Comparison of ENCODE assay signal across 9 cellular contexts in genomic region chr1:201530741-201531521, GRCh38. TPM values are rescaled to one million over a fixed set of nuclear protein-coding genes. Genes with fewer than 3 reads are reported as not detected.
DNase-seq lines count a peak whose midpoint lies in the region; ATAC-seq, FAIRE-seq and TF ChIP-seq lines count a peak whose summit lies in the region.
"Had no signal": no experiment of that assay in that cellular context is flagged by ENCODE, and none has a peak within 500 bp of the region (broad histone marks: within the 10 kb centered on the region; RNA-seq: fewer than 3 reads in every experiment).

No MANE protein-coding gene starts in this region.

- DNase-seq in A549 (ENCODE audit: low read depth in 1 of 2, low spot score in 1 of 2) (peak; percentile 75 to 89), GM12892 (ENCODE audit: insufficient read length) (peak; percentile 46), NCI-H2196 treated with DMSO at 0.1 percent for 48 hours (lab: John Stamatoyannopoulos, UW; ENCODE audit: unreplicated experiment) (peak; percentile 68), activated B cell treated with CpG ODN at 0.5 μM for 24 hours (no peak), fibroblast of pulmonary artery (ENCODE audit: low read depth) (peak; percentile 88), neural progenitor cell (ENCODE audit: low spot score) (peak; percentile 83), uterus (peak; percentile 92)
- no peak for DNase-seq in CD4-positive, alpha-beta memory T cell

- H3K4me2 ChIP-seq in A549 (no peak overlapping the region), neural progenitor cell (no peak overlapping the region)

- no peaks in the 10 kb centered on the region for H3F3A ChIP-seq in neural progenitor cell (ENCODE audit: low read depth)

- TF ChIP-seq EP300 in A549 (IDR thresholded peaks at IDR 0.05): no peak

- FAIRE-seq in A549 (lab: Jason Lieb, UNC): no peak
- no peak for FAIRE-seq in GM12892 (lab: Jason Lieb, UNC)

- H3K27ac ChIP-seq in A549 (peak overlapping the region in 1 of 2 experiments; percentile 52; a peak in 2 of 6 replicates), neural progenitor cell (no peak overlapping the region), uterus (peak overlapping the region; percentile 62 to 68)
- H3K27ac ChIP-seq in CD4-positive, alpha-beta memory T cell (ENCODE audit: low read depth, low read length): no peak overlapping the region
- H3K27ac ChIP-seq: epithelial cell of prostate had no signal

- no peaks in the 10 kb centered on the region for H3K79me2 ChIP-seq in neural progenitor cell (ENCODE audit: low read depth)

- H3K9me3 ChIP-seq in A549 (no peaks in the 10 kb centered on the region), neural progenitor cell (ENCODE audit: low read depth) (no peaks in the 10 kb centered on the region), uterus (no peaks in the 10 kb centered on the region)
- no peaks in the 10 kb centered on the region for H3K9me3 ChIP-seq in CD4-positive, alpha-beta memory T cell (ENCODE audit: control insufficient read depth in 1 of 2, low read length in 2 of 2)

- whole genome bisulfite sequencing in A549 (ENCODE audit: missing lambda C conversion rate): 52% methylated on average over 23 of the region's 25 CpGs

- H3K4me3 ChIP-seq in A549 (no peak overlapping the region), fibroblast of pulmonary artery (replicated peaks; ENCODE audit: low read depth, low read length) (no peak overlapping the region), neural progenitor cell (no peak overlapping the region), uterus (no peak overlapping the region)
- no peak overlapping the region for H3K4me3 ChIP-seq in CD4-positive, alpha-beta memory T cell (ENCODE audit: low read length in 2 of 2)

- POLR2A ChIA-PET in A549 (lab: Yijun Ruan, JAX): interaction anchor here (1.1 kb wide), 1 partner anchor 10 kb away, joined by 3 read pairs; no protein-coding TSS in a partner anchor
- POLR2A ChIA-PET in activated B cell treated with CpG ODN at 0.5 μM for 24 hours (lab: Charles Lee): no interaction called here
- POLR2A ChIA-PET in CD4-positive, alpha-beta memory T cell (lab: Charles Lee; ENCODE audit: partially characterized antibody): no interaction called here

- no peak overlapping the region for H2AFZ ChIP-seq in neural progenitor cell (replicated peaks)

- H3K36me3 Mint-ChIP-seq in activated B cell treated with CpG ODN at 0.5 μM for 24 hours (ENCODE audit: low read depth) (peaks cover 8% of the 10 kb centered on the region), neural progenitor cell (no peaks in the 10 kb centered on the region)
- H3K36me3 Mint-ChIP-seq in CD4-positive, alpha-beta memory T cell: peaks cover 21 to 50% of the 10 kb centered on the region in 2 donors

- TF ChIP-seq RAD21 in A549 (conservative IDR thresholded peaks at IDR 0.05 in 1 of 2, IDR thresholded peaks at IDR 0.05 in 1 of 2): peak; percentile 93 to 96

- H4K20me1 ChIP-seq in neural progenitor cell (ENCODE audit: low read depth): no peaks in the 10 kb centered on the region

- TF ChIP-seq CTCF in A549 (IDR thresholded peaks at IDR 0.05) (peak; percentile 90), activated B cell treated with CpG ODN at 0.5 μM for 24 hours (IDR thresholded peaks at IDR 0.05) (no peak), fibroblast of pulmonary artery (IDR thresholded peaks at IDR 0.05; ENCODE audit: low read length, missing control alignments) (peak; percentile 94), neural progenitor cell (IDR thresholded peaks at IDR 0.05) (peak; percentile 93), uterus (IDR thresholded peaks at IDR 0.05) (peak; percentile 88 to 94 (median 91))

- peaks cover 7% of the 10 kb centered on the region for H3K27me3 Mint-ChIP-seq in activated B cell treated with CpG ODN at 0.5 μM for 24 hours
- peaks cover 13% of the 10 kb centered on the region for H3K27me3 Mint-ChIP-seq in neural progenitor cell (ENCODE audit: insufficient read depth, low read depth)
- H3K27me3 Mint-ChIP-seq in CD4-positive, alpha-beta memory T cell: peaks cover 6 to 7% of the 10 kb centered on the region in 2 donors

- intact Hi-C loops in activated B cell treated with CpG ODN at 0.5 μM for 24 hours (cut with micrococcal nuclease): loop anchor here (1.0 kb wide), 1 partner anchor 173 kb away; no protein-coding TSS in a partner anchor
- intact Hi-C loops in uterus (cut with DNase I; ENCODE audit: low total_unique reads): no loop called here
- intact Hi-C loops in CD4-positive, alpha-beta memory T cell (cut with micrococcal nuclease): no loop called here

- no peak overlapping the region for H3K9ac ChIP-seq in neural progenitor cell

- H3K27me3 ChIP-seq in neural progenitor cell: peaks cover 3% of the 10 kb centered on the region
- no peaks in the 10 kb centered on the region for H3K27me3 ChIP-seq in uterus
- no peaks in the 10 kb centered on the region for H3K27me3 ChIP-seq in CD4-positive, alpha-beta memory T cell (ENCODE audit: insufficient read depth, low read length)

- no peaks in the 10 kb centered on the region for H3K4me1 Mint-ChIP-seq in activated B cell treated with CpG ODN at 0.5 μM for 24 hours
- peaks cover 19% of the 10 kb centered on the region for H3K4me1 Mint-ChIP-seq in neural progenitor cell
- H3K4me1 Mint-ChIP-seq in CD4-positive, alpha-beta memory T cell: no peaks in the 10 kb centered on the region

- H3K36me3 ChIP-seq in neural progenitor cell (no peaks in the 10 kb centered on the region), uterus (no peaks in the 10 kb centered on the region)
- H3K36me3 ChIP-seq in CD4-positive, alpha-beta memory T cell (ENCODE audit: insufficient read depth, low read length): no peaks in the 10 kb centered on the region

- CTCF ChIA-PET in A549 (lab: Yijun Ruan, JAX): interaction anchor here (0.6 to 49.4 kb wide), 70 partner anchors 10 to 461 kb away, joined by 3 to 1452 read pairs (median 4); partner anchors contain the start of genes CSRP1, IPO9 and PHLDA3
- CTCF ChIA-PET in activated B cell treated with CpG ODN at 0.5 μM for 24 hours (lab: Charles Lee): interaction anchor here (0.8 to 2.4 kb wide), 7 partner anchors 10 to 442 kb away, joined by 3 to 8 read pairs (median 4); no protein-coding TSS in a partner anchor
- CTCF ChIA-PET in CD4-positive, alpha-beta memory T cell (lab: Charles Lee; ENCODE audit: partially characterized antibody): interaction anchor here (2.1 to 3.1 kb wide), 2 partner anchors 18 to 49 kb away, joined by 7 to 8 read pairs; no protein-coding TSS in a partner anchor

- peak; percentile 89 to 94 for ATAC-seq in A549
- peak; percentile 45 for ATAC-seq in activated B cell treated with CpG ODN at 0.5 μM for 24 hours (ENCODE audit: low read depth)

- H3K9me3 Mint-ChIP-seq in activated B cell treated with CpG ODN at 0.5 μM for 24 hours (no peaks in the 10 kb centered on the region), neural progenitor cell (peaks cover 2% of the 10 kb centered on the region)
- H3K9me3 Mint-ChIP-seq in CD4-positive, alpha-beta memory T cell: peaks cover 0 to 3% (median 0%) of the 10 kb centered on the region in 8 donors

- H3K27ac Mint-ChIP-seq in activated B cell treated with CpG ODN at 0.5 μM for 24 hours: no peak overlapping the region
- no peak overlapping the region for H3K27ac Mint-ChIP-seq in neural progenitor cell
- H3K27ac Mint-ChIP-seq in CD4-positive, alpha-beta memory T cell: no peak overlapping the region

- H3K4me1 ChIP-seq in A549 (peaks cover 21% of the 10 kb centered on the region), neural progenitor cell (peaks cover 8% of the 10 kb centered on the region), uterus (peaks cover 0 to 5% of the 10 kb centered on the region in 2 donors)
- H3K4me1 ChIP-seq in CD4-positive, alpha-beta memory T cell (ENCODE audit: insufficient read depth, low read length): no peaks in the 10 kb centered on the region

- no peak overlapping the region for H3K4me3 Mint-ChIP-seq in activated B cell treated with CpG ODN at 0.5 μM for 24 hours
- H3K4me3 Mint-ChIP-seq in neural progenitor cell: no peak overlapping the region
- H3K4me3 Mint-ChIP-seq in CD4-positive, alpha-beta memory T cell: no peak overlapping the region

- TF ChIP-seq POLR2A in A549 (IDR thresholded peaks at IDR 0.05; ENCODE audit: low read length) (no peak), GM12892 (IDR thresholded peaks at IDR 0.05; ENCODE audit: low read depth, low read length) (no peak), uterus (IDR thresholded peaks at IDR 0.05) (peak in 1 of 2 donors; percentile 12)

TF ChIP-seq in A549, 52 proteins besides CTCF, POLR2A, EP300 and RAD21:
- TF ChIP-seq, protein P1, sequence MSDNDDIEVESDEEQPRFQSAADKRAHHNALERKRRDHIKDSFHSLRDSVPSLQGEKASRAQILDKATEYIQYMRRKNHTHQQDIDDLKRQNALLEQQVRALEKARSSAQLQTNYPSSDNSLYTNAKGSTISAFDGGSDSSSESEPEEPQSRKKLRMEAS (IDR thresholded peaks at IDR 0.05): peak; percentile 72
- TF ChIP-seq SMC3 (IDR thresholded peaks at IDR 0.05): peak; percentile 87
- no peak for TF ChIP-seq MAFK (IDR thresholded peaks at IDR 0.05; ENCODE audit: partially characterized antibody)
- peak; percentile 77; the same call in 1 of the 2 replicates for TF ChIP-seq MYC (IDR thresholded peaks at IDR 0.05; ENCODE audit: borderline replicate concordance, low read length)

RNA-seq across cellular contexts. Expression of gene NAV1, which starts 8.0 kb away (rescaled TPM):
- polyA plus RNA-seq in A549 (2011; rRNA removed) (3.7 and 6.4 TPM in 2 replicates), A549 (2017; fragmentation: RNase III; extraction: RNeasy Plus Mini Kit Qiagen cat#74134 plus additional on column Dnase treatment) (6.1 to 8.4 TPM (median 6.6 TPM) in 3 replicates)
- polyA plus RNA-seq in A549 (2012; cell fraction: cytosol; rRNA removed): 2.0 and 3.1 TPM in 2 replicates
- polyA plus RNA-seq in A549 (2012; cell fraction: nucleus; rRNA removed): 5.0 and 5.5 TPM in 2 replicates
- 11.7 and 12.6 TPM in 2 replicates for polyA minus RNA-seq in A549 (2011; rRNA and poly(A)+ RNA removed)
- 0.61 TPM for polyA plus RNA-seq in GM12892 (2012; ENCODE audit: missing spikeins)
- total RNA-seq in activated B cell treated with CpG ODN at 0.5 μM for 24 hours (2.0 and 2.3 TPM in 2 replicates), neural progenitor cell (ENCODE audit: low replicate concordance) (60.7 and 83.0 TPM in 2 replicates), uterus (10 to 100 TPM; 25.1 to 86.1 (median 58.5) TPM)
- total RNA-seq in CD4-positive, alpha-beta memory T cell: 1 to 10 TPM; 4.7 TPM
- 1 to 10 TPM in 1 of 2 donors, under 1 TPM in 1; 0.29 to 2.8 TPM for polyA plus RNA-seq in CD4-positive, alpha-beta memory T cell

RNA-seq across cellular contexts. Expression of gene CSRP1, which starts 24.0 kb away (rescaled TPM):
- 256 and 277 TPM in 2 replicates for polyA plus RNA-seq in A549 (2011; rRNA removed)
- 459 and 499 TPM in 2 replicates for polyA plus RNA-seq in A549 (2012; cell fraction: cytosol; rRNA removed)
- polyA plus RNA-seq in A549 (2012; cell fraction: nucleus; rRNA removed): 441 and 486 TPM in 2 replicates
- 655 to 819 TPM (median 717 TPM) in 3 replicates for polyA plus RNA-seq in A549 (2017; fragmentation: RNase III; extraction: RNeasy Plus Mini Kit Qiagen cat#74134 plus additional on column Dnase treatment)
- polyA minus RNA-seq in A549 (2011; rRNA and poly(A)+ RNA removed): 254 and 273 TPM in 2 replicates
- 35.2 TPM for polyA plus RNA-seq in GM12892 (2012; ENCODE audit: missing spikeins)
- total RNA-seq in activated B cell treated with CpG ODN at 0.5 μM for 24 hours: 29.0 and 29.5 TPM in 2 replicates
- total RNA-seq in neural progenitor cell (ENCODE audit: low replicate concordance): 2.5 and 4.1 TPM in 2 replicates
- total RNA-seq in uterus: 1,000 to 10,000 TPM in 3 of 4 donors, 100 to 1,000 TPM in 1; 913 to 2,516 (median 1,349) TPM
- 10 to 100 TPM; 34.2 to 36.0 TPM for total RNA-seq in CD4-positive, alpha-beta memory T cell
- polyA plus RNA-seq in CD4-positive, alpha-beta memory T cell: 10 to 100 TPM; 74.6 to 79.3 TPM

Comparison
In these comparisons a context has a peak if more than half of its experiments do, and no peak if none do; other contexts are left out.
1. DNase-seq: peak in A549 (2 of 2), GM12892 (single experiment), NCI-H2196 treated with DMSO at 0.1 percent for 48 hours (single experiment), fibroblast of pulmonary artery (single experiment), neural progenitor cell (single experiment) and uterus (2 of 2); none in activated B cell treated with CpG ODN at 0.5 μM for 24 hours (single experiment) and CD4-positive, alpha-beta memory T cell (0 of 5).
2. H3K27ac ChIP-seq: peak in uterus (2 of 2); none in neural progenitor cell (single experiment) and CD4-positive, alpha-beta memory T cell (single experiment).
3. RNA of gene CSRP1, which starts 24.0 kb away (total RNA-seq): 913 to 2,516 TPM in uterus; 34.2 to 36.0 TPM in CD4-positive, alpha-beta memory T cell, 29.0 to 29.5 TPM in activated B cell treated with CpG ODN at 0.5 μM for 24 hours and 2.5 to 4.1 TPM in neural progenitor cell; every median in the first group is over 10 times any median in the second.